Comparison of ENCODE assay signal across 18 cellular contexts in the genomic region with DNA sequence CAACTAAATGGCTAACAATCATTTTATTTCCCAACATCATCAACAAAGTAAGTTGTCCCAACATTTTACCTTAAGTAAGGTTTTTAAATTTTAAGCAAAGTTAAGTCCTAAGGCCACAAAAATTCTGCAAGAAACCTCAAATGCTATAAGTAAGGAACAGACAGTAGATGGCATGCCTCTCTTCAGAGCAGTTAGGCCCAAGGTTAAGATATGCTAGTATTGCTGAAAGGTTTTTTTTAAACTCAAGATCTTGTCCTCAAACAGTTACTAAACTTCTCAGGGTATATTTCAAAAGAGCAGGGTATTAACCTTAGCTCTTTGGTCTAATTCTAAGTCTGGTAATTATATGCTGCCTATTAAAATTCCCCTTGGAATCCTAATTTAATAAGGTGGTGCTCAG. TPM values are rescaled to one million over a fixed set of nuclear protein-coding genes. Genes with fewer than 3 reads are reported as not detected.
A peak's percentile ranks its signal among the peaks of the same experiment; 100 is the strongest.
DNase-seq lines count a peak whose midpoint lies in the region; ATAC-seq, FAIRE-seq and TF ChIP-seq lines count a peak whose summit lies in the region.
"Had no signal": no experiment of that assay in that cellular context is flagged by ENCODE, and none has a peak within 500 bp of the region (broad histone marks: within the 10 kb centered on the region; RNA-seq: fewer than 3 reads in every experiment).

No MANE protein-coding gene starts in this region.

- no peaks in the 10 kb centered on the region for H3F3A ChIP-seq in Loucy (ENCODE audit: low read depth)

- no peak for FAIRE-seq in GM12878 (lab: Jason Lieb, UNC)

- H3K36me3 ChIP-seq in Loucy (ENCODE audit: insufficient read depth, low read length) (peaks cover 28% of the 10 kb centered on the region; the same call in 1 of the 2 replicates), GM12878 (ENCODE audit: control insufficient read depth in 2 of 2, insufficient read depth in 2 of 2, low read length in 1 of 2) (peaks cover 0 to 25% of the 10 kb centered on the region in 2 experiments; a peak in 3 of 4 replicates)

- peak; percentile 23; the same call in 1 of the 2 replicates for TF ChIP-seq RAD21 in GM12878 (IDR thresholded peaks at IDR 0.05; ENCODE audit: insufficient read depth, low read depth, low read length)

- DNase-seq in AG10803 (ENCODE audit: low read depth), result peak; percentile 14
- DNase-seq in GM12878 (ENCODE audit: low read depth, low spot score), result no peak
- peak in 1 of 3 donors; percentile 11 for DNase-seq in immature natural killer cell
- DNase-seq in UCSD-AML1 (lab: John Stamatoyannopoulos, UW; ENCODE audit: unreplicated experiment), result no peak
- DNase-seq in DMS79 (lab: John Stamatoyannopoulos, UW), result no peak
- DNase-seq: activated CD4-positive, alpha-beta T cell treated with anti-CD3 and anti-CD28 coated beads, Interleukin-2, amount 50 U/mL, for 1 hour; activated naive CD4-positive, alpha-beta T cell; esophagus squamous epithelium; NCI-H2029 treated with DMSO at 0.1 percent for 48 hours; NCI-H524; Peyer's patch; sigmoid colon; stimulated activated CD4-positive, alpha-beta T cell treated with anti-CD3 and anti-CD28 coated beads, Interleukin-1b, Interleukin-23, amount 100 ng/mL, for 48 hours; SW 1271 had no signal

- RAD21 ChIA-PET in GM12878 (lab: Charles Lee; ENCODE audit: unreplicated experiment), result no interaction called here

- H4K20me1 ChIP-seq in Loucy (ENCODE audit: insufficient read depth, low read length, poor library complexity, severe bottlenecking) (peaks cover 3% of the 10 kb centered on the region), GM12878 (ENCODE audit: control insufficient read depth, insufficient read depth) (no peaks in the 10 kb centered on the region)

- no peaks in the 10 kb centered on the region for H3K27me3 ChIP-seq in Loucy (ENCODE audit: insufficient read depth, low read length, poor library complexity, severe bottlenecking)
- H3K27me3 ChIP-seq in GM12878 (replicated peaks in 1 of 2; ENCODE audit: control insufficient read depth in 2 of 2, insufficient read depth in 2 of 2, low read length in 1 of 2), result no peaks in the 10 kb centered on the region
- H3K27me3 ChIP-seq: esophagus squamous epithelium, Peyer's patch, sigmoid colon, vagina had no signal

- POLR2A ChIA-PET in GM12878 (lab: Charles Lee), result no interaction called here

- no TSS peak for BruUV-seq in GM12878 (replicated peaks; lab: Mats Ljungman, UMichigan)

- H3K9me3 Mint-ChIP-seq in immature natural killer cell, result no peaks in the 10 kb centered on the region

- in situ Hi-C loops in GM12878 (cut with MboI), result no loop called here

- SMC1A ChIA-PET in GM12878 (lab: Charles Lee; ENCODE audit: uncharacterized antibody, unreplicated experiment), result interaction anchor here (1.0 to 2.1 kb wide), 7 partner anchors 9 to 693 kb away, joined by 3 to 7 read pairs (median 3); no protein-coding TSS in a partner anchor

- TF ChIP-seq POLR2A in GM12878 (IDR thresholded peaks at IDR 0.05; ENCODE audit: low read depth, low read length), result no peak

- H3K27ac ChIP-seq in GM12878 (ENCODE audit: control insufficient read depth, insufficient read depth), result no peak overlapping the region
- H3K27ac ChIP-seq: esophagus squamous epithelium, Peyer's patch, vagina had no signal

- no peak overlapping the region for H3K4me3 ChIP-seq in AG10803 (ENCODE audit: low read length)
- no peak overlapping the region for H3K4me3 ChIP-seq in Loucy (ENCODE audit: low read length, poor library complexity, severe bottlenecking)
- no peak overlapping the region for H3K4me3 ChIP-seq in GM12878
- H3K4me3 ChIP-seq: esophagus squamous epithelium, Peyer's patch, sigmoid colon, vagina had no signal

- intact Hi-C loops in GM12878 (cut with micrococcal nuclease; ENCODE audit: unreplicated experiment), result no loop called here

- TF ChIP-seq EP300 in GM12878 (IDR thresholded peaks at IDR 0.05; ENCODE audit: borderline replicate concordance in 1 of 2, control insufficient read depth in 1 of 2, low read depth in 2 of 2, low read length in 2 of 2), result no peak

- H3K27ac Mint-ChIP-seq in immature natural killer cell, result peak overlapping the region in 5 of 6 donors; percentile 17 to 63 (median 61)

- no peaks in the 10 kb centered on the region for H3K4me1 ChIP-seq in Loucy (ENCODE audit: insufficient read depth, low read length, poor library complexity, severe bottlenecking)
- no peaks in the 10 kb centered on the region for H3K4me1 ChIP-seq in GM12878 (ENCODE audit: control insufficient read depth, insufficient read depth, low read length)
- H3K4me1 ChIP-seq: Peyer's patch had no signal

- H3K79me2 ChIP-seq in Loucy (ENCODE audit: insufficient read depth, low read length) (peaks cover 24% of the 10 kb centered on the region; the same call in 1 of the 2 replicates), GM12878 (ENCODE audit: control insufficient read depth, insufficient read depth, low read length) (no peaks in the 10 kb centered on the region; the same call in none of the 2 replicates)

- H3K9ac ChIP-seq in Loucy (ENCODE audit: low read depth, low read length, poor library complexity, severe bottlenecking) (no peak overlapping the region), GM12878 (ENCODE audit: control insufficient read depth, insufficient read depth, low read length) (no peak overlapping the region)

- ATAC-seq in GM12878 (peak; percentile 55; the same call in 2 of the 3 replicates), GM21717 (IDR thresholded peaks at IDR 0.05; ENCODE audit: unreplicated experiment) (no peak), HG03097 (IDR thresholded peaks at IDR 0.05; ENCODE audit: low FRiP score, unreplicated experiment) (no peak)

- TF ChIP-seq CTCF in AG10803 (conservative IDR thresholded peaks at IDR 0.05; ENCODE audit: low read length), result no peak
- TF ChIP-seq CTCF in Loucy (conservative IDR thresholded peaks at IDR 0.05; ENCODE audit: low read length), result peak; percentile 24; the same call in 1 of the 2 replicates
- no peak; a peak in 1 of 6 replicates for TF ChIP-seq CTCF in GM12878 (IDR thresholded peaks at IDR 0.05 in 2 of 3, conservative IDR thresholded peaks at IDR 0.05 in 1 of 3; ENCODE audit: control insufficient read depth in 2 of 3, extremely low read depth in 1 of 3, insufficient read depth in 1 of 3, low read depth in 3 of 3, low read length in 3 of 3)

- CTCF ChIA-PET in GM12878 (lab: Yijun Ruan, JAX), result interaction anchor here (1.9 kb wide), 1 partner anchor 90 kb away, joined by 6 read pairs; no protein-coding TSS in a partner anchor

- H3K4me1 Mint-ChIP-seq in immature natural killer cell, result peaks cover 52 to 89% of the 10 kb centered on the region in 2 donors

- no peak overlapping the region for H3K4me3 Mint-ChIP-seq in immature natural killer cell

- no peaks in the 10 kb centered on the region for H3K9me3 ChIP-seq in Loucy (ENCODE audit: insufficient read depth, low read depth, low read length)
- H3K9me3 ChIP-seq in GM12878 (replicated peaks; ENCODE audit: control insufficient read depth, insufficient read depth, low read length), result no peaks in the 10 kb centered on the region; the same call in 1 of the 3 replicates
- H3K9me3 ChIP-seq: esophagus squamous epithelium, Peyer's patch, sigmoid colon, vagina had no signal

- no peaks in the 10 kb centered on the region for H3K9me2 ChIP-seq in Loucy (replicated peaks; ENCODE audit: low read depth, low read length)

- H2AFZ ChIP-seq in Loucy (ENCODE audit: low read length) (no peak overlapping the region), GM12878 (ENCODE audit: control insufficient read depth, low read depth, low read length) (no peak overlapping the region)

- H3K27me3 Mint-ChIP-seq in immature natural killer cell (ENCODE audit: low read depth in 3 of 3), result peaks cover 0 to 2% (median 0%) of the 10 kb centered on the region in 3 donors

- peaks cover 9 to 25% (median 9%) of the 10 kb centered on the region in 3 donors for H3K36me3 Mint-ChIP-seq in immature natural killer cell

- H3K4me2 ChIP-seq in Loucy (ENCODE audit: low read depth, low read length, poor library complexity, severe bottlenecking) (no peak overlapping the region), GM12878 (ENCODE audit: control insufficient read depth, insufficient read depth) (no peak overlapping the region)

TF ChIP-seq in GM12878, 131 proteins besides CTCF, POLR2A, EP300 and RAD21:
- TF ChIP-seq CBFB (IDR thresholded peaks at IDR 0.05; ENCODE audit: low read depth), result no peak
TF ChIP-seq in GM12878: peak in this region for 0.

RNA-seq across cellular contexts. Expression of a gene that starts 35.1 kb away (rescaled TPM):
- total RNA-seq in GM12878 (2013; cell fraction: nucleolus; rRNA removed), result 90.2 and 91.5 TPM in 2 replicates
- total RNA-seq in GM12878 (2014; rRNA removed) (28.9 and 32.6 TPM in 2 replicates), GM12878 (2014; rRNA removed; fragmentation: Illumina TruSeq; extraction: Trizol) (52.1 and 52.7 TPM in 2 replicates), GM12878 (2021) (43.0 and 43.5 TPM in 2 replicates)
- 23.0 TPM for polyA plus RNA-seq in GM12878 (2011; ENCODE audit: low read depth)
- polyA plus RNA-seq in GM12878 (2011; rRNA removed) (93.4 and 142 TPM in 2 replicates), GM12878 (2014; fragmentation: Illumina TruSeq; extraction: Trizol) (52.5 and 64.9 TPM in 2 replicates), GM12878 (2014; fragmentation: Nextera tagmentation; extraction: Ambion mirVana) (10 to 100 TPM; 27.8 to 28.2 TPM), GM12878 (2014; rRNA removed) (25.6 and 31.2 TPM in 2 replicates), GM12878 (2016; fragmentation: Nextera tagmentation; extraction: Ambion mirVana) (10 to 100 TPM; 58.0 to 58.7 TPM), immature natural killer cell (10 to 100 TPM; 54.1 to 84.0 (median 73.1) TPM)
- polyA plus RNA-seq in GM12878 (2011; cell fraction: cytosol; rRNA removed), result 29.4 and 37.6 TPM in 2 replicates
- polyA plus RNA-seq in GM12878 (2011; cell fraction: nucleus; rRNA removed), result 29.6 and 35.0 TPM in 2 replicates
- 39.1 and 49.3 TPM in 2 replicates for polyA plus RNA-seq in GM12878 (2012)
- polyA minus RNA-seq in GM12878 (2011; rRNA and poly(A)+ RNA removed), result 87.6 and 117 TPM in 2 replicates
- polyA minus RNA-seq in GM12878 (2011; cell fraction: cytosol; rRNA and poly(A)+ RNA removed), result 32.6 and 35.9 TPM in 2 replicates
- polyA minus RNA-seq in GM12878 (2011; cell fraction: nucleus; rRNA and poly(A)+ RNA removed), result 35.3 and 44.2 TPM in 2 replicates
